Comparison of ENCODE assay signal across 8 cellular contexts in genomic region chr6:116511424-116512131, GRCh38. TPM values are rescaled to one million over a fixed set of nuclear protein-coding genes. Genes with fewer than 3 reads are reported as not detected.
DNase-seq lines count a peak whose midpoint lies in the region; ATAC-seq and TF ChIP-seq lines count a peak whose summit lies in the region.

A gene with protein sequence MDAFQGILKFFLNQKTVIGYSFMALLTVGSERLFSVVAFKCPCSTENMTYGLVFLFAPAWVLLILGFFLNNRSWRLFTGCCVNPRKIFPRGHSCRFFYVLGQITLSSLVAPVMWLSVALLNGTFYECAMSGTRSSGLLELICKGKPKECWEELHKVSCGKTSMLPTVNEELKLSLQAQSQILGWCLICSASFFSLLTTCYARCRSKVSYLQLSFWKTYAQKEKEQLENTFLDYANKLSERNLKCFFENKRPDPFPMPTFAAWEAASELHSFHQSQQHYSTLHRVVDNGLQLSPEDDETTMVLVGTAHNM (plus strand): TSS chr6:116511639. CDS start chr6:116511697, 58 bp downstream.

- peak; percentile 58 for DNase-seq in BJ (ENCODE audit: low read depth)
- DNase-seq in Jurkat, Clone E6-1 (ENCODE audit: low read depth, low spot score), result peak; percentile 3
- DNase-seq in brain pericyte (ENCODE audit: low read depth, low spot score), result peak; percentile 55
- no peak for DNase-seq in left colon
- no peak for DNase-seq in thoracic aorta (ENCODE audit: low spot score)
- DNase-seq in NCI-H2171 treated with DMSO at 0.1 percent for 48 hours (lab: John Stamatoyannopoulos, UW), result no peak

- peak; percentile 68 for TF ChIP-seq CTCF in BJ (IDR thresholded peaks at IDR 0.05; ENCODE audit: insufficient read depth, low read depth, low read length)
- TF ChIP-seq CTCF in thoracic aorta (IDR thresholded peaks at IDR 0.05), result peak; percentile 74

- H3K9me3 ChIP-seq in thoracic aorta, result no peaks in the 10 kb centered on the region

- POLR2A ChIA-PET in BJ (lab: Charles Lee), result interaction anchor here (0.6 kb wide), 1 partner anchor 140 kb away, joined by 3 read pairs; no protein-coding TSS in a partner anchor

- peak within 1 kb of the TSS; percentile 46 for H3K4me3 ChIP-seq in BJ (ENCODE audit: low read depth, low read length)
- H3K4me3 ChIP-seq in Jurkat, Clone E6-1 (ENCODE audit: low read length), result no peak within 1 kb of the TSS
- H3K4me3 ChIP-seq in thoracic aorta, result peak within 1 kb of the TSS; percentile 73

- intact Hi-C loops in left colon (cut with DNase I, micrococcal nuclease), result no loop called here

- H3K4me1 ChIP-seq in thoracic aorta (ENCODE audit: control insufficient read depth in 1 of 2, low read depth in 2 of 2), result peaks cover 7 to 24% of the 10 kb centered on the region in 2 donors

- ATAC-seq in left colon (peak; percentile 41), thoracic aorta (ENCODE audit: insufficient number of reproducible peaks, low FRiP score, low read depth) (peak; percentile 99), HG03432 (IDR thresholded peaks at IDR 0.05; ENCODE audit: unreplicated experiment) (no peak), GM19023 (IDR thresholded peaks at IDR 0.05; ENCODE audit: unreplicated experiment) (no peak)

- H3K27me3 ChIP-seq in BJ (ENCODE audit: control insufficient read depth, insufficient read depth, low read length) (no peaks in the 10 kb centered on the region), thoracic aorta (replicated peaks; ENCODE audit: insufficient read depth) (no peaks in the 10 kb centered on the region)

- H3K36me3 ChIP-seq in BJ (ENCODE audit: control insufficient read depth, insufficient read depth, low read length) (peaks cover 5% of the 10 kb centered on the region), thoracic aorta (peaks cover 5% of the 10 kb centered on the region)

- H3K27ac ChIP-seq in thoracic aorta, result peak within 1 kb of the TSS; percentile 90 to 92

- CTCF ChIA-PET in BJ (lab: Yijun Ruan, JAX), result interaction anchor here (0.6 to 4.8 kb wide), 16 partner anchors 9 to 244 kb away, joined by 3 to 26 read pairs (median 4); no protein-coding TSS in a partner anchor

RNA-seq across cellular contexts. Expression of the gene that starts here (rescaled TPM):
- polyA plus RNA-seq in BJ (2011; rRNA removed), result 4.4 and 6.6 TPM in 2 replicates
- 4.1 and 4.2 TPM in 2 replicates for polyA minus RNA-seq in BJ (2011; rRNA and poly(A)+ RNA removed)
- polyA plus RNA-seq in Jurkat, Clone E6-1 (2012; ENCODE audit: insufficient read depth, insufficient read length), result not detected
- total RNA-seq in left colon (under 1 TPM; 0.18 to 0.64 TPM), thoracic aorta (10 to 100 TPM; 14.0 to 16.7 TPM)

Comparison
In these comparisons a context has a peak if more than half of its experiments do, and no peak if none do; other contexts are left out.
1. RNA of the gene that starts here (total RNA-seq): 14.0 to 16.7 TPM in thoracic aorta; 0.18 to 0.64 TPM in left colon; every median in the first group is over 4 times any median in the second.
2. Peak in ATAC-seq in left colon; RNA of the gene not detected or under 1 TPM.
3. DNase-seq: peak in BJ (single experiment), Jurkat, Clone E6-1 (single experiment) and brain pericyte (single experiment); none in left colon (0 of 2), thoracic aorta (single experiment) and NCI-H2171 treated with DMSO at 0.1 percent for 48 hours (single experiment).